13 cellular contexts compared by ENCODE assay signal in the genomic region with DNA sequence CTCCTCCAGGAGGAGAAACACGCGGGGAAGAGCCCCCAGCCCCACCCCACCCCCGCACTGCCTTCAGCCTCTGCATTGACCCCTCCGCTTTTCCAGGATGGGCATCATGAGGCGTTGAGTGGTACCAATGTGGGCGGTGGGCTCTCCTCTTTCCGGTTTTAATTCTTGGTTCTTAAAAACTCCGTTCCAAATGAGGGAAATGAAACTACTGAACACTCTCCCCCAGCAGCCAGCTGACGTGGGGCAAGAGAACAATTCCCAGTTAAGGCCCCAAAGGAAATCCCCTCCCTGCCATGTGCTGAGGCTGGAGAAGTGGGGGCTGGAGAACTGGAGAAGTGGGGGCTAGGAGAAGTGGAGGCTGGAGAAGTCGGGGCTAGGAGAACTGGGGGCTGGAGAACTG. TPM values are rescaled to one million over a fixed set of nuclear protein-coding genes. Genes with fewer than 3 reads are reported as not detected.
DNase-seq lines count a peak whose midpoint lies in the region; ATAC-seq, FAIRE-seq and TF ChIP-seq lines count a peak whose summit lies in the region.
"Had no signal": no experiment of that assay in that cellular context is flagged by ENCODE, and none has a peak within 500 bp of the region (broad histone marks: within the 10 kb centered on the region; RNA-seq: fewer than 3 reads in every experiment).

No MANE protein-coding gene starts in this region.

- H3K36me3 Mint-ChIP-seq in naive B cell, result no peaks in the 10 kb centered on the region

- ATAC-seq in naive B cell (ENCODE audit: low read depth in 2 of 2) (peak; percentile 39 to 51), HG03457 (IDR thresholded peaks at IDR 0.05; ENCODE audit: unreplicated experiment) (no peak), HG03280 (IDR thresholded peaks at IDR 0.05; ENCODE audit: unreplicated experiment) (no peak), HG02678 (IDR thresholded peaks at IDR 0.05; ENCODE audit: unreplicated experiment) (no peak)
- ATAC-seq: esophagus mucosa had no signal

- H3K9me3 ChIP-seq in BLaER1, result no peaks in the 10 kb centered on the region

- peak overlapping the region; percentile 88 to 99 (median 96) for H3K27ac Mint-ChIP-seq in naive B cell

- H3K4me1 ChIP-seq in BLaER1, result peaks cover 83% of the 10 kb centered on the region

- in situ Hi-C loops in KBM-7 (cut with MboI; ENCODE audit: low pct_unique_long_range_greater_than_20kb, low sequenced_read_pairs), result no loop called here

- FAIRE-seq in GM12891 (lab: Jason Lieb, UNC), result no peak
- FAIRE-seq: bronchial epithelial cell had no signal

- H3K4me2 ChIP-seq in BLaER1, result peak overlapping the region; percentile 98

- H3K27ac ChIP-seq in BLaER1, result peak overlapping the region; percentile 99

- no peaks in the 10 kb centered on the region for H3K9me3 Mint-ChIP-seq in naive B cell

- H3K4me1 Mint-ChIP-seq in naive B cell, result peaks cover 53 to 77% (median 70%) of the 10 kb centered on the region in 3 donors

- peak overlapping the region; percentile 27 to 93 (median 85) for H3K4me3 Mint-ChIP-seq in naive B cell

- peak overlapping the region; percentile 96 for H3K9ac ChIP-seq in BLaER1

- TF ChIP-seq POLR2A in GM12891 (IDR thresholded peaks at IDR 0.05; ENCODE audit: low read depth, low read length), result no peak

- peak overlapping the region; percentile 73 for H3K4me3 ChIP-seq in BLaER1

- no peaks in the 10 kb centered on the region for H3K36me3 ChIP-seq in BLaER1

- no peaks in the 10 kb centered on the region for H4K20me1 ChIP-seq in BLaER1

- no peaks in the 10 kb centered on the region for H3K27me3 ChIP-seq in BLaER1

- no peak for DNase-seq in GM12891 (ENCODE audit: insufficient read length, low spot score)
- DNase-seq in SIG-M5 treated with dmso at 0.1 percent for 504 hours (lab: John Stamatoyannopoulos, UW; ENCODE audit: unreplicated experiment), result peak; percentile 98
- peak; percentile 70 for DNase-seq in naive B cell
- DNase-seq in KBM-7, result no peak
- DNase-seq: activated effector memory CD4-positive, alpha-beta T cell treated with Interleukin-2 at 50 U/mL for 16 hours; HCEC 1CT; NCI-H226 had no signal

- no peaks in the 10 kb centered on the region for H3K27me3 Mint-ChIP-seq in naive B cell

TF ChIP-seq in GM12891, 5 proteins besides CTCF, POLR2A, EP300 and RAD21:
- no peak for TF ChIP-seq POLR2AphosphoS5 (IDR thresholded peaks at IDR 0.05; ENCODE audit: low read depth, low read length)
- TF ChIP-seq SPI1 (IDR thresholded peaks at IDR 0.05; ENCODE audit: low read depth, low read length), result peak; percentile 96
- no peak for TF ChIP-seq PAX5 (IDR thresholded peaks at IDR 0.05; ENCODE audit: insufficient read depth, low read length, severe bottlenecking)

RNA-seq across cellular contexts. Expression of a gene that starts 5.3 kb away (rescaled TPM):
- 22.1 TPM for polyA plus RNA-seq in GM12891 (2012; ENCODE audit: low read depth, missing spikeins)
- 10 to 100 TPM in 2 of 6 donors, 1 to 10 TPM in 4; 1.2 to 11.8 (median 4.9) TPM for polyA plus RNA-seq in naive B cell (ENCODE audit: low read depth in 6 of 6)

Comparison
In these comparisons a context has a peak if more than half of its experiments do, and no peak if none do; other contexts are left out.
1. DNase-seq: peak in SIG-M5 treated with dmso at 0.1 percent for 504 hours (single experiment) and naive B cell (single experiment); none in GM12891 (single experiment) and KBM-7 (single experiment).
2. ATAC-seq: peak in naive B cell (2 of 2); none in HG03457 (single experiment), HG03280 (single experiment) and HG02678 (single experiment).